21 cellular contexts compared by ENCODE assay signal in the genomic region with DNA sequence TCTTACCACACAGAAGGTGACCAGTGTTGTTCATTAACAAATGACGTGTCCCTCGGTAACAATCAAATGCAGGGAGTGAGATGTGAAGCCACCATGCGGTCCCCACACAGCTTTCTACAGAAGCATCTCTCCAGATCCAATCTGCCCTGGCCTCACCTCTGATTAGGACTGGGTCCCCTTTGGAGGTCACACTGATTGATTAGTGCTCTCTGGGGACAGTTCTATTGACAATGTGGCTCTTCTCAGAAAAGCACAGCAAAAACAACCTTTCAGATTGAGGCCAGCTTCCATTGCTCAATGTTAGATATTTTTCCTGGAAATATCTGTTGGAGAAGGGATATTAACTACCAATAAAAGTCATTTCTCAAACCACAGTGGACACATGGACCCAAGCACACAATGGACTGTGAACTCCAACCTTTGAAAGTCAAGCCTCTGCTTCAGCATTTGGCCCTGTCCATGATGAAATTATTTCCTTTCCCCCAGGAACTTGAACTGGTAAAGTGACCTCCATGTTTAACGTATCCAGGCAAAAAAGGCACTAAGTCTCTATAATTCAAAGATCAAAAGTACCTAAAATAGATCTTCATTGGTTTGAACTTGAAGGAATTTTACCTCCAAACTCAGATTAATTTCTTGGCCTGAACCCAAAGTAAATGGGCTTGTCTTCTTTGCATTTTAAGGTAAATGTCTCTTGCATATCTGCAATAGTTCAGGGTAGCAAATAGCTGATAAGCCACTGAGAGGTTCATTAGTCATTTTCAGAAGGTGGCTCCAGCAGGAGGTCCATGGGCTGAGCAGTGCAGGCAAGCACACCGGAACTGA.
DNase-seq lines count a peak whose midpoint lies in the region; ATAC-seq, FAIRE-seq and TF ChIP-seq lines count a peak whose summit lies in the region.
"Had no signal": no experiment of that assay in that cellular context is flagged by ENCODE, and none has a peak within 500 bp of the region (broad histone marks: within the 10 kb centered on the region; RNA-seq: fewer than 3 reads in every experiment).

No MANE protein-coding gene starts in this region.

- H3K79me2 ChIP-seq in PC-9 (ENCODE audit: low read depth), result no peaks in the 10 kb centered on the region

- peaks cover 20% of the 10 kb centered on the region for H3F3A ChIP-seq in PC-9 (ENCODE audit: insufficient read depth, low read depth)

- POLR2A ChIA-PET in PC-9 (lab: Charles Lee; ENCODE audit: unreplicated experiment), result no interaction called here

- H3K9ac ChIP-seq in liver (ENCODE audit: low read depth in 1 of 2, low read length in 2 of 2), result no peak overlapping the region
- H3K9ac ChIP-seq: GM23248, KMS-11 had no signal

- H3K4me2 ChIP-seq in PC-9, result peak overlapping the region; percentile 18; the same call in 1 of the 2 replicates
- H3K4me2 ChIP-seq: KMS-11 had no signal

- no peak for TF ChIP-seq CTCF in PC-9 (conservative IDR thresholded peaks at IDR 0.05)
- TF ChIP-seq CTCF in liver (IDR thresholded peaks at IDR 0.05; ENCODE audit: low read depth, low read length, missing input control), result no peak
- no peak for TF ChIP-seq CTCF in stomach (IDR thresholded peaks at IDR 0.05)
- no peak for TF ChIP-seq CTCF in foreskin keratinocyte (conservative IDR thresholded peaks at IDR 0.05)

- no peak overlapping the region for H2AFZ ChIP-seq in PC-9
- H2AFZ ChIP-seq: GM23248 had no signal

- no peak for FAIRE-seq in urothelium cell line (lab: Jason Lieb, UNC)
- FAIRE-seq: GM19239, HTR-8/SVneo had no signal

- H4K20me1 ChIP-seq in PC-9 (ENCODE audit: insufficient read depth), result no peaks in the 10 kb centered on the region

- H3K36me3 ChIP-seq in PC-9 (ENCODE audit: low read depth), result no peaks in the 10 kb centered on the region
- no peaks in the 10 kb centered on the region for H3K36me3 ChIP-seq in liver (ENCODE audit: control insufficient read depth in 4 of 4, insufficient read depth in 3 of 4, low read depth in 1 of 4, low read length in 3 of 4)
- H3K36me3 ChIP-seq in stomach, result no peaks in the 10 kb centered on the region

- TF ChIP-seq EP300 in stomach (IDR thresholded peaks at IDR 0.05), result no peak

- H3K9me3 ChIP-seq in PC-9 (ENCODE audit: insufficient read depth, low read depth) (peaks cover 5% of the 10 kb centered on the region; the same call in 1 of the 2 replicates), liver (ENCODE audit: control insufficient read depth in 4 of 4, low read length in 3 of 4) (no peaks in the 10 kb centered on the region), stomach (no peaks in the 10 kb centered on the region)

- no peak for TF ChIP-seq POLR2A in stomach (IDR thresholded peaks at IDR 0.05)

- CTCF ChIA-PET in PC-9 (lab: Charles Lee), result no interaction called here

- DNase-seq in NCI-H345 (lab: John Stamatoyannopoulos, UW), result peak; percentile 51
- DNase-seq in NCI-H345 treated with DMSO at 0.1 percent for 48 hours (lab: John Stamatoyannopoulos, UW; ENCODE audit: unreplicated experiment), result no peak
- peak in 1 of 2 experiments; percentile 54 for DNase-seq in PC-9
- peak; percentile 50 for DNase-seq in stomach
- no peak for DNase-seq in foreskin melanocyte
- no peak for DNase-seq in urothelium cell line (ENCODE audit: low spot score)
- no peak for DNase-seq in foreskin keratinocyte
- DNase-seq: ACHN, GM23248, H7, MM.1S, NCI-H1694 treated with DMSO at 0.1 percent for 48 hours, NCI-H2171, NCI-H446, T-cell had no signal

- H3K4me3 ChIP-seq in PC-9 (no peak overlapping the region), liver (ENCODE audit: low read depth in 1 of 3, low read length in 3 of 3) (no peak overlapping the region), stomach (no peak overlapping the region)
- H3K4me3 ChIP-seq: GM23248 had no signal

- peaks cover 52% of the 10 kb centered on the region for H3K4me1 ChIP-seq in PC-9 (replicated peaks; ENCODE audit: insufficient read depth)
- H3K4me1 ChIP-seq in liver (ENCODE audit: control insufficient read depth in 4 of 4, insufficient read depth in 4 of 4, low read length in 3 of 4), result peaks cover 25 to 68% (median 59%) of the 10 kb centered on the region in 4 donors
- peaks cover 10 to 53% (median 25%) of the 10 kb centered on the region in 4 donors for H3K4me1 ChIP-seq in stomach
- H3K4me1 ChIP-seq in foreskin keratinocyte, result no peaks in the 10 kb centered on the region

- H3K27ac ChIP-seq in PC-9 (no peak overlapping the region), liver (ENCODE audit: low read depth in 1 of 2, low read length in 2 of 2) (peak overlapping the region; percentile 73 to 74), stomach (peak overlapping the region; percentile 47 to 73 (median 56)), foreskin keratinocyte (no peak overlapping the region)
- H3K27ac ChIP-seq: 22Rv1, GM23248, KMS-11, RWPE1 had no signal

- H3K27me3 ChIP-seq in PC-9 (ENCODE audit: insufficient read depth, low read depth), result no peaks in the 10 kb centered on the region
- H3K27me3 ChIP-seq in liver (ENCODE audit: control insufficient read depth in 4 of 4, insufficient read depth in 4 of 4, low read length in 3 of 4), result no peaks in the 10 kb centered on the region
- H3K27me3 ChIP-seq in stomach, result no peaks in the 10 kb centered on the region
- H3K27me3 ChIP-seq in foreskin keratinocyte, result peaks cover 44% of the 10 kb centered on the region

- peak; percentile 62 to 76 for TF ChIP-seq RAD21 in liver (IDR thresholded peaks at IDR 0.05)

- WGBS in liver, result 39% methylated on average over 5 of the region's 5 CpGs
- WGBS in stomach, 5 donors, result 46 to 59% (median 54%) methylated on average over 5 of the region's 5 CpGs

- no peaks in the 10 kb centered on the region for H3K9me2 ChIP-seq in PC-9 (ENCODE audit: insufficient read depth)

- BruUV-seq in PC-9 (replicated peaks; lab: Mats Ljungman, UMichigan), result no TSS peak

- intact Hi-C loops in PC-9 (cut with micrococcal nuclease; ENCODE audit: unreplicated experiment), result no loop called here
- intact Hi-C loops in stomach (cut with DNase I; ENCODE audit: low total_unique reads), result no loop called here

- ATAC-seq in foreskin keratinocyte, result no peak
- ATAC-seq: T-cell had no signal

TF ChIP-seq in liver, 16 proteins besides CTCF, POLR2A, EP300 and RAD21 (continues in another document):
- TF ChIP-seq FOXA2 (IDR thresholded peaks at IDR 0.05) (peak; percentile 89), FOXA1 (IDR thresholded peaks at IDR 0.05) (peak; percentile 89), JUND (IDR thresholded peaks at IDR 0.05) (peak; percentile 93 to 96), TAF1 (conservative IDR thresholded peaks at IDR 0.05) (no peak), SP1 (IDR thresholded peaks at IDR 0.05) (peak; percentile 99), GABPA (IDR thresholded peaks at IDR 0.05 in 1 of 2, conservative IDR thresholded peaks at IDR 0.05 in 1 of 2) (peak in 1 of 2 donors; percentile 52), HNF4A (conservative IDR thresholded peaks at IDR 0.05) (peak; percentile 99 to 100), YY1 (IDR thresholded peaks at IDR 0.05) (peak; percentile 91), NR2F2 (IDR thresholded peaks at IDR 0.05) (peak; percentile 92), RXRA (IDR thresholded peaks at IDR 0.05) (peak; percentile 99), HNF4G (IDR thresholded peaks at IDR 0.05) (peak; percentile 98)
- TF ChIP-seq, protein P1, sequence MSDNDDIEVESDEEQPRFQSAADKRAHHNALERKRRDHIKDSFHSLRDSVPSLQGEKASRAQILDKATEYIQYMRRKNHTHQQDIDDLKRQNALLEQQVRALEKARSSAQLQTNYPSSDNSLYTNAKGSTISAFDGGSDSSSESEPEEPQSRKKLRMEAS (IDR thresholded peaks at IDR 0.05), result peak; percentile 99
- TF ChIP-seq, protein P2, sequence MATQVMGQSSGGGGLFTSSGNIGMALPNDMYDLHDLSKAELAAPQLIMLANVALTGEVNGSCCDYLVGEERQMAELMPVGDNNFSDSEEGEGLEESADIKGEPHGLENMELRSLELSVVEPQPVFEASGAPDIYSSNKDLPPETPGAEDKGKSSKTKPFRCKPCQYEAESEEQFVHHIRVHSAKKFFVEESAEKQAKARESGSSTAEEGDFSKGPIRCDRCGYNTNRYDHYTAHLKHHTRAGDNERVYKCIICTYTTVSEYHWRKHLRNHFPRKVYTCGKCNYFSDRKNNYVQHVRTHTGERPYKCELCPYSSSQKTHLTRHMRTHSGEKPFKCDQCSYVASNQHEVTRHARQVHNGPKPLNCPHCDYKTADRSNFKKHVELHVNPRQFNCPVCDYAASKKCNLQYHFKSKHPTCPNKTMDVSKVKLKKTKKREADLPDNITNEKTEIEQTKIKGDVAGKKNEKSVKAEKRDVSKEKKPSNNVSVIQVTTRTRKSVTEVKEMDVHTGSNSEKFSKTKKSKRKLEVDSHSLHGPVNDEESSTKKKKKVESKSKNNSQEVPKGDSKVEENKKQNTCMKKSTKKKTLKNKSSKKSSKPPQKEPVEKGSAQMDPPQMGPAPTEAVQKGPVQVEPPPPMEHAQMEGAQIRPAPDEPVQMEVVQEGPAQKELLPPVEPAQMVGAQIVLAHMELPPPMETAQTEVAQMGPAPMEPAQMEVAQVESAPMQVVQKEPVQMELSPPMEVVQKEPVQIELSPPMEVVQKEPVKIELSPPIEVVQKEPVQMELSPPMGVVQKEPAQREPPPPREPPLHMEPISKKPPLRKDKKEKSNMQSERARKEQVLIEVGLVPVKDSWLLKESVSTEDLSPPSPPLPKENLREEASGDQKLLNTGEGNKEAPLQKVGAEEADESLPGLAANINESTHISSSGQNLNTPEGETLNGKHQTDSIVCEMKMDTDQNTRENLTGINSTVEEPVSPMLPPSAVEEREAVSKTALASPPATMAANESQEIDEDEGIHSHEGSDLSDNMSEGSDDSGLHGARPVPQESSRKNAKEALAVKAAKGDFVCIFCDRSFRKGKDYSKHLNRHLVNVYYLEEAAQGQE (IDR thresholded peaks at IDR 0.05), result peak; percentile 86
- TF ChIP-seq, protein P3, sequence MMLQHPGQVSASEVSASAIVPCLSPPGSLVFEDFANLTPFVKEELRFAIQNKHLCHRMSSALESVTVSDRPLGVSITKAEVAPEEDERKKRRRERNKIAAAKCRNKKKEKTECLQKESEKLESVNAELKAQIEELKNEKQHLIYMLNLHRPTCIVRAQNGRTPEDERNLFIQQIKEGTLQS (IDR thresholded peaks at IDR 0.05), result peak; percentile 93

Comparison
In these comparisons a context has a peak if more than half of its experiments do, and no peak if none do; other contexts are left out.
1. DNase-seq: peak in NCI-H345 (single experiment) and stomach (single experiment); none in NCI-H345 treated with DMSO at 0.1 percent for 48 hours (single experiment), foreskin melanocyte (single experiment), urothelium cell line (single experiment) and foreskin keratinocyte (0 of 2).
2. H3K27ac ChIP-seq: peak in liver (2 of 2) and stomach (5 of 5); none in PC-9 (single experiment) and foreskin keratinocyte (single experiment).